1 cellular context compared by ENCODE assay signal in the genomic region with DNA sequence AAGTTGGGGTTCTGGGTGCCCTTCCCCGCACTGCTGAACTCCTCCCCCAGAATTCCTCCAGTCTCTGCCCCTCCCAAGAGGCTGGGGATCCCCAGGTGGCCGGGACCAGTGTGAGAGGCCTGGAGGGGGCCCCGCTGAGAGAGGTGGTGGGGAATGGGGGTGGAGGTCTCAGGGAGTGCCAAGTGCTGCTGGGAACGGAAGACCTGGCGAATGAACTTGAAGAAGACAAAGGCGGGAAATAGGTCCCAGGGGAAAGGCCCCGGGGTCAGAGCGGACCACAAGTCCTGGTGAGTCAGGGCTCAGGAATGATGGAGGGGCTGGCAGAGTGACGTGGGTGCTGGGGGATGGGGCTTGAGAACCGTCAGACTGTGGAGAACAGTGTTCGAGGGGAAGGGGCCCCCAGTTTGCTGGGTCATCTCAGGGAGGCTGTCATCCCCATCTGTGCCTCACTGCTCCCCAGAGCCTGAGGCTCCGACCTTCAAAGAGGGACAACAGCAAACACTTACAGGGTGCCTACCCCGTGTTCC.
A peak's percentile ranks its signal among the peaks of the same experiment; 100 is the strongest.
TF ChIP-seq lines count a peak whose summit lies in the region.

No MANE protein-coding gene starts in this region.

TF ChIP-seq in HEK293, 187 proteins besides CTCF, POLR2A, EP300 and RAD21 (continued from another document and continues in another):
- TF ChIP-seq, protein P1, sequence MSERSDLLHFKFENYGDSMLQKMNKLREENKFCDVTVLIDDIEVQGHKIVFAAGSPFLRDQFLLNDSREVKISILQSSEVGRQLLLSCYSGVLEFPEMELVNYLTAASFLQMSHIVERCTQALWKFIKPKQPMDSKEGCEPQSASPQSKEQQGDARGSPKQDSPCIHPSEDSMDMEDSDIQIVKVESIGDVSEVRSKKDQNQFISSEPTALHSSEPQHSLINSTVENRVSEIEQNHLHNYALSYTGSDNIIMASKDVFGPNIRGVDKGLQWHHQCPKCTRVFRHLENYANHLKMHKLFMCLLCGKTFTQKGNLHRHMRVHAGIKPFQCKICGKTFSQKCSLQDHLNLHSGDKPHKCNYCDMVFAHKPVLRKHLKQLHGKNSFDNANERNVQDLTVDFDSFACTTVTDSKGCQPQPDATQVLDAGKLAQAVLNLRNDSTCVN (tag by site-specific recombination; optimal IDR thresholded peaks at IDR 0.05): peak; percentile 32
- TF ChIP-seq ZNF626 (tag by site-specific recombination; IDR thresholded peaks at IDR 0.05): no peak
- TF ChIP-seq ZNF510 (tag by site-specific recombination; IDR thresholded peaks at IDR 0.05; ENCODE audit: insufficient replicate concordance): no peak
- TF ChIP-seq, protein P2, sequence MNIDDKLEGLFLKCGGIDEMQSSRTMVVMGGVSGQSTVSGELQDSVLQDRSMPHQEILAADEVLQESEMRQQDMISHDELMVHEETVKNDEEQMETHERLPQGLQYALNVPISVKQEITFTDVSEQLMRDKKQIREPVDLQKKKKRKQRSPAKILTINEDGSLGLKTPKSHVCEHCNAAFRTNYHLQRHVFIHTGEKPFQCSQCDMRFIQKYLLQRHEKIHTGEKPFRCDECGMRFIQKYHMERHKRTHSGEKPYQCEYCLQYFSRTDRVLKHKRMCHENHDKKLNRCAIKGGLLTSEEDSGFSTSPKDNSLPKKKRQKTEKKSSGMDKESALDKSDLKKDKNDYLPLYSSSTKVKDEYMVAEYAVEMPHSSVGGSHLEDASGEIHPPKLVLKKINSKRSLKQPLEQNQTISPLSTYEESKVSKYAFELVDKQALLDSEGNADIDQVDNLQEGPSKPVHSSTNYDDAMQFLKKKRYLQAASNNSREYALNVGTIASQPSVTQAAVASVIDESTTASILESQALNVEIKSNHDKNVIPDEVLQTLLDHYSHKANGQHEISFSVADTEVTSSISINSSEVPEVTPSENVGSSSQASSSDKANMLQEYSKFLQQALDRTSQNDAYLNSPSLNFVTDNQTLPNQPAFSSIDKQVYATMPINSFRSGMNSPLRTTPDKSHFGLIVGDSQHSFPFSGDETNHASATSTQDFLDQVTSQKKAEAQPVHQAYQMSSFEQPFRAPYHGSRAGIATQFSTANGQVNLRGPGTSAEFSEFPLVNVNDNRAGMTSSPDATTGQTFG (tag by site-specific recombination; IDR thresholded peaks at IDR 0.05; ENCODE audit: borderline replicate concordance): no peak
- no peak for TF ChIP-seq ZNF621 (tag by site-specific recombination; IDR thresholded peaks at IDR 0.05)
- TF ChIP-seq ZNF366 (tag by site-specific recombination; conservative IDR thresholded peaks at IDR 0.05): peak; percentile 89
- peak; percentile 64 for TF ChIP-seq ZFHX2 (tag by site-specific recombination; conservative IDR thresholded peaks at IDR 0.05)
- TF ChIP-seq ZNF146 (tag by site-specific recombination; IDR thresholded peaks at IDR 0.05): peak; percentile 49; the same call in 1 of the 2 replicates
- no peak for TF ChIP-seq ZNF707 (tag by site-specific recombination; IDR thresholded peaks at IDR 0.05)
- peak; percentile 95 for TF ChIP-seq ZBTB21 (tag by site-specific recombination; IDR thresholded peaks at IDR 0.05)
- TF ChIP-seq, protein P3, sequence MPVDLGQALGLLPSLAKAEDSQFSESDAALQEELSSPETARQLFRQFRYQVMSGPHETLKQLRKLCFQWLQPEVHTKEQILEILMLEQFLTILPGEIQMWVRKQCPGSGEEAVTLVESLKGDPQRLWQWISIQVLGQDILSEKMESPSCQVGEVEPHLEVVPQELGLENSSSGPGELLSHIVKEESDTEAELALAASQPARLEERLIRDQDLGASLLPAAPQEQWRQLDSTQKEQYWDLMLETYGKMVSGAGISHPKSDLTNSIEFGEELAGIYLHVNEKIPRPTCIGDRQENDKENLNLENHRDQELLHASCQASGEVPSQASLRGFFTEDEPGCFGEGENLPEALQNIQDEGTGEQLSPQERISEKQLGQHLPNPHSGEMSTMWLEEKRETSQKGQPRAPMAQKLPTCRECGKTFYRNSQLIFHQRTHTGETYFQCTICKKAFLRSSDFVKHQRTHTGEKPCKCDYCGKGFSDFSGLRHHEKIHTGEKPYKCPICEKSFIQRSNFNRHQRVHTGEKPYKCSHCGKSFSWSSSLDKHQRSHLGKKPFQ (tag by site-specific recombination; IDR thresholded peaks at IDR 0.05): no peak
- TF ChIP-seq ZNF121 (tag by site-specific recombination; IDR thresholded peaks at IDR 0.05): no peak
- peak; percentile 34; the same call in 1 of the 2 replicates for TF ChIP-seq EGR2 (tag by site-specific recombination; IDR thresholded peaks at IDR 0.05; ENCODE audit: low read depth)
- TF ChIP-seq, protein P4, sequence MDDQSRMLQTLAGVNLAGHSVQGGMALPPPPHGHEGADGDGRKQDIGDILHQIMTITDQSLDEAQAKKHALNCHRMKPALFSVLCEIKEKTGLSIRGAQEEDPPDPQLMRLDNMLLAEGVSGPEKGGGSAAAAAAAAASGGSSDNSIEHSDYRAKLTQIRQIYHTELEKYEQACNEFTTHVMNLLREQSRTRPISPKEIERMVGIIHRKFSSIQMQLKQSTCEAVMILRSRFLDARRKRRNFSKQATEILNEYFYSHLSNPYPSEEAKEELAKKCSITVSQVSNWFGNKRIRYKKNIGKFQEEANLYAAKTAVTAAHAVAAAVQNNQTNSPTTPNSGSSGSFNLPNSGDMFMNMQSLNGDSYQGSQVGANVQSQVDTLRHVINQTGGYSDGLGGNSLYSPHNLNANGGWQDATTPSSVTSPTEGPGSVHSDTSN (CRISPR knock-in tag; IDR thresholded peaks at IDR 0.05): no peak
- no peak for TF ChIP-seq ZNF169 (tag by site-specific recombination; IDR thresholded peaks at IDR 0.05)
- TF ChIP-seq, protein P5, sequence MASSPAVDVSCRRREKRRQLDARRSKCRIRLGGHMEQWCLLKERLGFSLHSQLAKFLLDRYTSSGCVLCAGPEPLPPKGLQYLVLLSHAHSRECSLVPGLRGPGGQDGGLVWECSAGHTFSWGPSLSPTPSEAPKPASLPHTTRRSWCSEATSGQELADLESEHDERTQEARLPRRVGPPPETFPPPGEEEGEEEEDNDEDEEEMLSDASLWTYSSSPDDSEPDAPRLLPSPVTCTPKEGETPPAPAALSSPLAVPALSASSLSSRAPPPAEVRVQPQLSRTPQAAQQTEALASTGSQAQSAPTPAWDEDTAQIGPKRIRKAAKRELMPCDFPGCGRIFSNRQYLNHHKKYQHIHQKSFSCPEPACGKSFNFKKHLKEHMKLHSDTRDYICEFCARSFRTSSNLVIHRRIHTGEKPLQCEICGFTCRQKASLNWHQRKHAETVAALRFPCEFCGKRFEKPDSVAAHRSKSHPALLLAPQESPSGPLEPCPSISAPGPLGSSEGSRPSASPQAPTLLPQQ (tag by site-specific recombination; IDR thresholded peaks at IDR 0.05): peak; percentile 70
- no peak for TF ChIP-seq ZNF747 (tag by site-specific recombination; IDR thresholded peaks at IDR 0.05)
- no peak for TF ChIP-seq ZNF549 (tag by site-specific recombination; IDR thresholded peaks at IDR 0.05)
- TF ChIP-seq, protein P6, sequence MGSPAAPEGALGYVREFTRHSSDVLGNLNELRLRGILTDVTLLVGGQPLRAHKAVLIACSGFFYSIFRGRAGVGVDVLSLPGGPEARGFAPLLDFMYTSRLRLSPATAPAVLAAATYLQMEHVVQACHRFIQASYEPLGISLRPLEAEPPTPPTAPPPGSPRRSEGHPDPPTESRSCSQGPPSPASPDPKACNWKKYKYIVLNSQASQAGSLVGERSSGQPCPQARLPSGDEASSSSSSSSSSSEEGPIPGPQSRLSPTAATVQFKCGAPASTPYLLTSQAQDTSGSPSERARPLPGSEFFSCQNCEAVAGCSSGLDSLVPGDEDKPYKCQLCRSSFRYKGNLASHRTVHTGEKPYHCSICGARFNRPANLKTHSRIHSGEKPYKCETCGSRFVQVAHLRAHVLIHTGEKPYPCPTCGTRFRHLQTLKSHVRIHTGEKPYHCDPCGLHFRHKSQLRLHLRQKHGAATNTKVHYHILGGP (tag by site-specific recombination; IDR thresholded peaks at IDR 0.05): no peak
- TF ChIP-seq, protein P7, sequence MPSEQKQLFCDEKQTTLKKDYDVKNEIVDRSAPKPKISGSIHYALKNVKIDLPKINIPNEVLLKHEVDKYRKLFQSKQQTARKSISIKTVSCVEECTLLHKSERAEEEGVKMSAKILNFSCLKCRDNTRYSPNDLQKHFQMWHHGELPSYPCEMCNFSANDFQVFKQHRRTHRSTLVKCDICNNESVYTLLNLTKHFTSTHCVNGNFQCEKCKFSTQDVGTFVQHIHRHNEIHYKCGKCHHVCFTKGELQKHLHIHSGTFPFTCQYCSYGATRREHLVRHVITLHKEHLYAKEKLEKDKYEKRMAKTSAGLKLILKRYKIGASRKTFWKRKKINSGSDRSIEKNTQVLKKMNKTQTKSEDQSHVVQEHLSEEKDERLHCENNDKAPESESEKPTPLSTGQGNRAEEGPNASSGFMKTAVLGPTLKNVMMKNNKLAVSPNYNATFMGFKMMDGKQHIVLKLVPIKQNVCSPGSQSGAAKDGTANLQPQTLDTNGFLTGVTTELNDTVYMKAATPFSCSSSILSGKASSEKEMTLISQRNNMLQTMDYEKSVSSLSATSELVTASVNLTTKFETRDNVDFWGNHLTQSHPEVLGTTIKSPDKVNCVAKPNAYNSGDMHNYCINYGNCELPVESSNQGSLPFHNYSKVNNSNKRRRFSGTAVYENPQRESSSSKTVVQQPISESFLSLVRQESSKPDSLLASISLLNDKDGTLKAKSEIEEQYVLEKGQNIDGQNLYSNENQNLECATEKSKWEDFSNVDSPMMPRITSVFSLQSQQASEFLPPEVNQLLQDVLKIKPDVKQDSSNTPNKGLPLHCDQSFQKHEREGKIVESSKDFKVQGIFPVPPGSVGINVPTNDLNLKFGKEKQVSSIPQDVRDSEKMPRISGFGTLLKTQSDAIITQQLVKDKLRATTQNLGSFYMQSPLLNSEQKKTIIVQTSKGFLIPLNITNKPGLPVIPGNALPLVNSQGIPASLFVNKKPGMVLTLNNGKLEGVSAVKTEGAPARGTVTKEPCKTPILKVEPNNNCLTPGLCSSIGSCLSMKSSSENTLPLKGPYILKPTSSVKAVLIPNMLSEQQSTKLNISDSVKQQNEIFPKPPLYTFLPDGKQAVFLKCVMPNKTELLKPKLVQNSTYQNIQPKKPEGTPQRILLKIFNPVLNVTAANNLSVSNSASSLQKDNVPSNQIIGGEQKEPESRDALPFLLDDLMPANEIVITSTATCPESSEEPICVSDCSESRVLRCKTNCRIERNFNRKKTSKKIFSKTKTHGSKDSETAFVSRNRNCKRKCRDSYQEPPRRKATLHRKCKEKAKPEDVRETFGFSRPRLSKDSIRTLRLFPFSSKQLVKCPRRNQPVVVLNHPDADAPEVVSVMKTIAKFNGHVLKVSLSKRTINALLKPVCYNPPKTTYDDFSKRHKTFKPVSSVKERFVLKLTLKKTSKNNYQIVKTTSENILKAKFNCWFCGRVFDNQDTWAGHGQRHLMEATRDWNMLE (tag by site-specific recombination; conservative IDR thresholded peaks at IDR 0.05; ENCODE audit: low read depth): 0 out of 2 replicates have a peak, but pooled peaks have one; percentile 27
- no peak for TF ChIP-seq SETDB1 (IDR thresholded peaks at IDR 0.05; ENCODE audit: insufficient read length, low read length)
- no peak for TF ChIP-seq ZFP3 (tag by site-specific recombination; IDR thresholded peaks at IDR 0.05; ENCODE audit: low read depth)
- TF ChIP-seq ZNF112 (tag by site-specific recombination; IDR thresholded peaks at IDR 0.05): no peak
- no peak for TF ChIP-seq ZNF837 (tag by site-specific recombination; IDR thresholded peaks at IDR 0.05)
- peak; percentile 98 for TF ChIP-seq ZNF324 (tag by site-specific recombination; IDR thresholded peaks at IDR 0.05)
- no peak for TF ChIP-seq ZNF677 (tag by site-specific recombination; IDR thresholded peaks at IDR 0.05)
- peak; percentile 58; the same call in 1 of the 2 replicates for TF ChIP-seq ZNF623 (tag by site-specific recombination; IDR thresholded peaks at IDR 0.05)
- TF ChIP-seq BCL11B (tag by site-specific recombination; IDR thresholded peaks at IDR 0.05; ENCODE audit: low read depth): peak; percentile 60; the same call in 1 of the 2 replicates
- TF ChIP-seq, protein P8, sequence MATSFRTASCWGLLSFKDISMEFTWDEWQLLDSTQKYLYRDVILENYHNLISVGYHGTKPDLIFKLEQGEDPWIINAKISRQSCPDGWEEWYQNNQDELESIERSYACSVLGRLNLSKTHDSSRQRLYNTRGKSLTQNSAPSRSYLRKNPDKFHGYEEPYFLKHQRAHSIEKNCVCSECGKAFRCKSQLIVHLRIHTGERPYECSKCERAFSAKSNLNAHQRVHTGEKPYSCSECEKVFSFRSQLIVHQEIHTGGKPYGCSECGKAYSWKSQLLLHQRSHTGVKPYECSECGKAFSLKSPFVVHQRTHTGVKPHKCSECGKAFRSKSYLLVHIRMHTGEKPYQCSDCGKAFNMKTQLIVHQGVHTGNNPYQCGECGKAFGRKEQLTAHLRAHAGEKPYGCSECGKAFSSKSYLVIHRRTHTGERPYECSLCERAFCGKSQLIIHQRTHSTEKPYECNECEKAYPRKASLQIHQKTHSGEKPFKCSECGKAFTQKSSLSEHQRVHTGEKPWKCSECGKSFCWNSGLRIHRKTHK (tag by site-specific recombination; IDR thresholded peaks at IDR 0.05): no peak
- TF ChIP-seq RBAK (tag by site-specific recombination; IDR thresholded peaks at IDR 0.05): no peak
- TF ChIP-seq, protein P9, sequence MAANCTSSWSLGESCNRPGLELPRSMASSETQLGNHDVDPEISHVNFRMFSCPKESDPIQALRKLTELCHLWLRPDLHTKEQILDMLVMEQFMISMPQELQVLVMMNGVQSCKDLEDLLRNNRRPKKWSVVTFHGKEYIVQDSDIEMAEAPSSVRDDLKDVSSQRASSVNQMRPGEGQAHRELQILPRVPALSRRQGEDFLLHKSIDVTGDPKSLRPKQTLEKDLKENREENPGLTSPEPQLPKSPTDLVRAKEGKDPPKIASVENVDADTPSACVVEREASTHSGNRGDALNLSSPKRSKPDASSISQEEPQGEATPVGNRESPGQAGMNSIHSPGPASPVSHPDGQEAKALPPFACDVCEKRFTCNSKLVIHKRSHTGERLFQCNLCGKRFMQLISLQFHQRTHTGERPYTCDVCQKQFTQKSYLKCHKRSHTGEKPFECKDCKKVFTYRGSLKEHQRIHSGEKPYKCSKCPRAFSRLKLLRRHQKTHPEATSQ (tag by site-specific recombination; IDR thresholded peaks at IDR 0.05): peak; percentile 90
- TF ChIP-seq KLF7 (tag by site-specific recombination; IDR thresholded peaks at IDR 0.05; ENCODE audit: borderline replicate concordance): peak; percentile 57; the same call in 1 of the 2 replicates
- TF ChIP-seq, protein P10, sequence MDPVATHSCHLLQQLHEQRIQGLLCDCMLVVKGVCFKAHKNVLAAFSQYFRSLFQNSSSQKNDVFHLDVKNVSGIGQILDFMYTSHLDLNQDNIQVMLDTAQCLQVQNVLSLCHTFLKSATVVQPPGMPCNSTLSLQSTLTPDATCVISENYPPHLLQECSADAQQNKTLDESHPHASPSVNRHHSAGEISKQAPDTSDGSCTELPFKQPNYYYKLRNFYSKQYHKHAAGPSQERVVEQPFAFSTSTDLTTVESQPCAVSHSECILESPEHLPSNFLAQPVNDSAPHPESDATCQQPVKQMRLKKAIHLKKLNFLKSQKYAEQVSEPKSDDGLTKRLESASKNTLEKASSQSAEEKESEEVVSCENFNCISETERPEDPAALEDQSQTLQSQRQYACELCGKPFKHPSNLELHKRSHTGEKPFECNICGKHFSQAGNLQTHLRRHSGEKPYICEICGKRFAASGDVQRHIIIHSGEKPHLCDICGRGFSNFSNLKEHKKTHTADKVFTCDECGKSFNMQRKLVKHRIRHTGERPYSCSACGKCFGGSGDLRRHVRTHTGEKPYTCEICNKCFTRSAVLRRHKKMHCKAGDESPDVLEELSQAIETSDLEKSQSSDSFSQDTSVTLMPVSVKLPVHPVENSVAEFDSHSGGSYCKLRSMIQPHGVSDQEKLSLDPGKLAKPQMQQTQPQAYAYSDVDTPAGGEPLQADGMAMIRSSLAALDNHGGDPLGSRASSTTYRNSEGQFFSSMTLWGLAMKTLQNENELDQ (tag by site-specific recombination; IDR thresholded peaks at IDR 0.05; ENCODE audit: low read depth): no peak
- TF ChIP-seq ZNF777 (tag by site-specific recombination; IDR thresholded peaks at IDR 0.05; ENCODE audit: borderline replicate concordance): no peak
- TF ChIP-seq GFI1B (tag by site-specific recombination; IDR thresholded peaks at IDR 0.05): no peak
- TF ChIP-seq ZNF555 (tag by site-specific recombination; conservative IDR thresholded peaks at IDR 0.05): no peak
- TF ChIP-seq OSR2 (tag by site-specific recombination; IDR thresholded peaks at IDR 0.05): peak; percentile 36
